8 cellular contexts compared by ENCODE assay signal in genomic region chr16:87854053-87854906, GRCh38. TPM values are rescaled to one million over a fixed set of nuclear protein-coding genes. Genes with fewer than 3 reads are reported as not detected.
DNase-seq lines count a peak whose midpoint lies in the region; ATAC-seq and TF ChIP-seq lines count a peak whose summit lies in the region.

No MANE protein-coding gene starts in this region.

- no peak for TF ChIP-seq POLR2A in testis (IDR thresholded peaks at IDR 0.05)

- no peak overlapping the region for H3K4me3 ChIP-seq in testis

- H3K27me3 ChIP-seq in foreskin keratinocyte (no peaks in the 10 kb centered on the region), testis (no peaks in the 10 kb centered on the region)

- peak; percentile 66 for DNase-seq in activated CD4-positive, alpha-beta T cell treated with anti-CD3 and anti-CD28 coated beads, Interleukin-2, amount 10 ng/mL, durations not matched to agents 24 days and 14 days
- no peak for DNase-seq in activated CD4-positive, alpha-beta T cell treated with anti-CD3 and anti-CD28 coated beads, Interleukin-2, amount 50 U/mL, for 4 hours
- DNase-seq in T-helper 22 cell (ENCODE audit: low read depth) (peak; percentile 54), foreskin keratinocyte (peak; percentile 53 to 55), testis (peak; percentile 82), DMS79 treated with DMSO at 0.1 percent for 48 hours (lab: John Stamatoyannopoulos, UW) (no peak)
- no peak for DNase-seq in stimulated activated CD4-positive, alpha-beta T cell treated with anti-CD3 and anti-CD28 coated beads, Interleukin-15, amount 100 ng/mL, for 24 hours

- H3K27ac ChIP-seq in foreskin keratinocyte (peak overlapping the region; percentile 68), testis (peak overlapping the region; percentile 31 to 72)

- no peaks in the 10 kb centered on the region for H3K9me3 Mint-ChIP-seq in activated CD4-positive, alpha-beta T cell treated with anti-CD3 and anti-CD28 coated beads, Interleukin-2, amount 10 ng/mL, durations not matched to agents 24 days and 14 days

- TF ChIP-seq CTCF in foreskin keratinocyte (conservative IDR thresholded peaks at IDR 0.05): no peak
- TF ChIP-seq CTCF in testis (IDR thresholded peaks at IDR 0.05): no peak

- WGBS in testis, 2 donors: 68 to 74% methylated on average over 16 to 20 of the region's 21 CpGs

- peak; percentile 28 for ATAC-seq in foreskin keratinocyte
- no peak for ATAC-seq in GM18870 (IDR thresholded peaks at IDR 0.05; ENCODE audit: unreplicated experiment)

- peaks cover 66% of the 10 kb centered on the region for H3K36me3 Mint-ChIP-seq in activated CD4-positive, alpha-beta T cell treated with anti-CD3 and anti-CD28 coated beads, Interleukin-2, amount 10 ng/mL, durations not matched to agents 24 days and 14 days (ENCODE audit: low read depth)

- no peaks in the 10 kb centered on the region for H3K36me3 ChIP-seq in testis (ENCODE audit: low read depth, missing control alignments)

- H3K4me1 Mint-ChIP-seq in activated CD4-positive, alpha-beta T cell treated with anti-CD3 and anti-CD28 coated beads, Interleukin-2, amount 10 ng/mL, durations not matched to agents 24 days and 14 days: peaks cover 55% of the 10 kb centered on the region

- intact Hi-C loops in activated CD4-positive, alpha-beta T cell treated with anti-CD3 and anti-CD28 coated beads, Interleukin-2, amount 10 ng/mL, durations not matched to agents 24 days and 14 days (cut with micrococcal nuclease): no loop called here
- intact Hi-C loops in testis (cut with DNase I; ENCODE audit: low total_unique reads): no loop called here

- peaks cover 18% of the 10 kb centered on the region for H3K4me1 ChIP-seq in foreskin keratinocyte
- peaks cover 80% of the 10 kb centered on the region for H3K4me1 ChIP-seq in testis

- peak overlapping the region; percentile 77 for H3K4me3 Mint-ChIP-seq in activated CD4-positive, alpha-beta T cell treated with anti-CD3 and anti-CD28 coated beads, Interleukin-2, amount 10 ng/mL, durations not matched to agents 24 days and 14 days

- peak overlapping the region; percentile 87 for H3K27ac Mint-ChIP-seq in activated CD4-positive, alpha-beta T cell treated with anti-CD3 and anti-CD28 coated beads, Interleukin-2, amount 10 ng/mL, durations not matched to agents 24 days and 14 days

- no peaks in the 10 kb centered on the region for H3K9me3 ChIP-seq in testis

- no peaks in the 10 kb centered on the region for H3K27me3 Mint-ChIP-seq in activated CD4-positive, alpha-beta T cell treated with anti-CD3 and anti-CD28 coated beads, Interleukin-2, amount 10 ng/mL, durations not matched to agents 24 days and 14 days

RNA-seq across cellular contexts. Expression of gene SLC7A5, which starts 15.0 kb away (rescaled TPM):
- 408 and 410 TPM in 2 replicates for total RNA-seq in activated CD4-positive, alpha-beta T cell treated with anti-CD3 and anti-CD28 coated beads, Interleukin-2, amount 10 ng/mL, durations not matched to agents 24 days and 14 days
- total RNA-seq in foreskin keratinocyte (455 and 588 TPM in 2 replicates), testis (100 to 1,000 TPM; 263 to 290 TPM)
- polyA plus RNA-seq in foreskin keratinocyte (419 and 621 TPM in 2 replicates), testis (ENCODE audit: insufficient read depth, low read depth, low replicate concordance) (179 TPM)

Comparison
In these comparisons a context has a peak if more than half of its experiments do, and no peak if none do; other contexts are left out.
1. DNase-seq: peak in activated CD4-positive, alpha-beta T cell treated with anti-CD3 and anti-CD28 coated beads, Interleukin-2, amount 10 ng/mL, durations not matched to agents 24 days and 14 days (single experiment), T-helper 22 cell (single experiment), foreskin keratinocyte (2 of 2) and testis (single experiment); none in activated CD4-positive, alpha-beta T cell treated with anti-CD3 and anti-CD28 coated beads, Interleukin-2, amount 50 U/mL, for 4 hours (0 of 2), stimulated activated CD4-positive, alpha-beta T cell treated with anti-CD3 and anti-CD28 coated beads, Interleukin-15, amount 100 ng/mL, for 24 hours (single experiment) and DMS79 treated with DMSO at 0.1 percent for 48 hours (single experiment).